ENCODE assay signal across 1 cellular context in the genomic region with DNA sequence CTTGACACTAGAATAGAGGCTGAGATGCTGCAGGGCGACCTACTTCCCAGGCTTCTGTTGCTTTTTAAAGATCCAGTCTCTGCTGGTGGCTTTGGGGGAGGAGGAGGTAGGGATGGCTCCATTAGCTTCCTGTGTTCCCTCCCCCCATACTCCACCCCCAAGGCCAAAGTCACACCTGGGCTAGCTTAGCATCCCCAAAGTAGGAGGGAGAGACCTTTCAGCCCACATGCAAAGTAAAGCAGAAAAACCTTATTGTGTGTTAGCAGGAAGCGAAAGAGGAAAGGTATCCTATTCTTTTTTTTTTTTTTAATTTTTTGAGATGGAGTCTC.
TF ChIP-seq lines count a peak whose summit lies in the region.

No MANE protein-coding gene starts in this region.

TF ChIP-seq in WTC11, 78 proteins besides CTCF, POLR2A, EP300 and RAD21 (continued from another document):
- TF ChIP-seq, protein P1, sequence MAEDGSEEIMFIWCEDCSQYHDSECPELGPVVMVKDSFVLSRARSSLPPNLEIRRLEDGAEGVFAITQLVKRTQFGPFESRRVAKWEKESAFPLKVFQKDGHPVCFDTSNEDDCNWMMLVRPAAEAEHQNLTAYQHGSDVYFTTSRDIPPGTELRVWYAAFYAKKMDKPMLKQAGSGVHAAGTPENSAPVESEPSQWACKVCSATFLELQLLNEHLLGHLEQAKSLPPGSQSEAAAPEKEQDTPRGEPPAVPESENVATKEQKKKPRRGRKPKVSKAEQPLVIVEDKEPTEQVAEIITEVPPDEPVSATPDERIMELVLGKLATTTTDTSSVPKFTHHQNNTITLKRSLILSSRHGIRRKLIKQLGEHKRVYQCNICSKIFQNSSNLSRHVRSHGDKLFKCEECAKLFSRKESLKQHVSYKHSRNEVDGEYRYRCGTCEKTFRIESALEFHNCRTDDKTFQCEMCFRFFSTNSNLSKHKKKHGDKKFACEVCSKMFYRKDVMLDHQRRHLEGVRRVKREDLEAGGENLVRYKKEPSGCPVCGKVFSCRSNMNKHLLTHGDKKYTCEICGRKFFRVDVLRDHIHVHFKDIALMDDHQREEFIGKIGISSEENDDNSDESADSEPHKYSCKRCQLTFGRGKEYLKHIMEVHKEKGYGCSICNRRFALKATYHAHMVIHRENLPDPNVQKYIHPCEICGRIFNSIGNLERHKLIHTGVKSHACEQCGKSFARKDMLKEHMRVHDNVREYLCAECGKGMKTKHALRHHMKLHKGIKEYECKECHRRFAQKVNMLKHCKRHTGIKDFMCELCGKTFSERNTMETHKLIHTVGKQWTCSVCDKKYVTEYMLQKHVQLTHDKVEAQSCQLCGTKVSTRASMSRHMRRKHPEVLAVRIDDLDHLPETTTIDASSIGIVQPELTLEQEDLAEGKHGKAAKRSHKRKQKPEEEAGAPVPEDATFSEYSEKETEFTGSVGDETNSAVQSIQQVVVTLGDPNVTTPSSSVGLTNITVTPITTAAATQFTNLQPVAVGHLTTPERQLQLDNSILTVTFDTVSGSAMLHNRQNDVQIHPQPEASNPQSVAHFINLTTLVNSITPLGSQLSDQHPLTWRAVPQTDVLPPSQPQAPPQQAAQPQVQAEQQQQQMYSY (CRISPR knock-in tag; IDR thresholded peaks at IDR 0.05) = no peak
- TF ChIP-seq, protein P2, sequence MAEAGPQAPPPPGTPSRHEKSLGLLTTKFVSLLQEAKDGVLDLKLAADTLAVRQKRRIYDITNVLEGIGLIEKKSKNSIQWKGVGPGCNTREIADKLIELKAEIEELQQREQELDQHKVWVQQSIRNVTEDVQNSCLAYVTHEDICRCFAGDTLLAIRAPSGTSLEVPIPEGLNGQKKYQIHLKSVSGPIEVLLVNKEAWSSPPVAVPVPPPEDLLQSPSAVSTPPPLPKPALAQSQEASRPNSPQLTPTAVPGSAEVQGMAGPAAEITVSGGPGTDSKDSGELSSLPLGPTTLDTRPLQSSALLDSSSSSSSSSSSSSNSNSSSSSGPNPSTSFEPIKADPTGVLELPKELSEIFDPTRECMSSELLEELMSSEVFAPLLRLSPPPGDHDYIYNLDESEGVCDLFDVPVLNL (CRISPR knock-in tag; IDR thresholded peaks at IDR 0.05; ENCODE audit: borderline replicate concordance, low read depth) = no peak
- no peak for TF ChIP-seq KAT7 (CRISPR knock-in tag; IDR thresholded peaks at IDR 0.05; ENCODE audit: borderline replicate concordance)
- TF ChIP-seq EMX1 (CRISPR knock-in tag; IDR thresholded peaks at IDR 0.05) = no peak
- TF ChIP-seq, protein P3, sequence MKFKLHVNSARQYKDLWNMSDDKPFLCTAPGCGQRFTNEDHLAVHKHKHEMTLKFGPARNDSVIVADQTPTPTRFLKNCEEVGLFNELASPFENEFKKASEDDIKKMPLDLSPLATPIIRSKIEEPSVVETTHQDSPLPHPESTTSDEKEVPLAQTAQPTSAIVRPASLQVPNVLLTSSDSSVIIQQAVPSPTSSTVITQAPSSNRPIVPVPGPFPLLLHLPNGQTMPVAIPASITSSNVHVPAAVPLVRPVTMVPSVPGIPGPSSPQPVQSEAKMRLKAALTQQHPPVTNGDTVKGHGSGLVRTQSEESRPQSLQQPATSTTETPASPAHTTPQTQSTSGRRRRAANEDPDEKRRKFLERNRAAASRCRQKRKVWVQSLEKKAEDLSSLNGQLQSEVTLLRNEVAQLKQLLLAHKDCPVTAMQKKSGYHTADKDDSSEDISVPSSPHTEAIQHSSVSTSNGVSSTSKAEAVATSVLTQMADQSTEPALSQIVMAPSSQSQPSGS (CRISPR knock-in tag; IDR thresholded peaks at IDR 0.05; ENCODE audit: borderline replicate concordance, low read depth) = no peak
- no peak for TF ChIP-seq ZBTB21 (CRISPR knock-in tag; IDR thresholded peaks at IDR 0.05; ENCODE audit: borderline replicate concordance)
- TF ChIP-seq, protein P4, sequence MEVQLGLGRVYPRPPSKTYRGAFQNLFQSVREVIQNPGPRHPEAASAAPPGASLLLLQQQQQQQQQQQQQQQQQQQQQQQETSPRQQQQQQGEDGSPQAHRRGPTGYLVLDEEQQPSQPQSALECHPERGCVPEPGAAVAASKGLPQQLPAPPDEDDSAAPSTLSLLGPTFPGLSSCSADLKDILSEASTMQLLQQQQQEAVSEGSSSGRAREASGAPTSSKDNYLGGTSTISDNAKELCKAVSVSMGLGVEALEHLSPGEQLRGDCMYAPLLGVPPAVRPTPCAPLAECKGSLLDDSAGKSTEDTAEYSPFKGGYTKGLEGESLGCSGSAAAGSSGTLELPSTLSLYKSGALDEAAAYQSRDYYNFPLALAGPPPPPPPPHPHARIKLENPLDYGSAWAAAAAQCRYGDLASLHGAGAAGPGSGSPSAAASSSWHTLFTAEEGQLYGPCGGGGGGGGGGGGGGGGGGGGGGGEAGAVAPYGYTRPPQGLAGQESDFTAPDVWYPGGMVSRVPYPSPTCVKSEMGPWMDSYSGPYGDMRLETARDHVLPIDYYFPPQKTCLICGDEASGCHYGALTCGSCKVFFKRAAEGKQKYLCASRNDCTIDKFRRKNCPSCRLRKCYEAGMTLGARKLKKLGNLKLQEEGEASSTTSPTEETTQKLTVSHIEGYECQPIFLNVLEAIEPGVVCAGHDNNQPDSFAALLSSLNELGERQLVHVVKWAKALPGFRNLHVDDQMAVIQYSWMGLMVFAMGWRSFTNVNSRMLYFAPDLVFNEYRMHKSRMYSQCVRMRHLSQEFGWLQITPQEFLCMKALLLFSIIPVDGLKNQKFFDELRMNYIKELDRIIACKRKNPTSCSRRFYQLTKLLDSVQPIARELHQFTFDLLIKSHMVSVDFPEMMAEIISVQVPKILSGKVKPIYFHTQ (CRISPR knock-in tag; IDR thresholded peaks at IDR 0.05) = no peak
- TF ChIP-seq, protein P5, sequence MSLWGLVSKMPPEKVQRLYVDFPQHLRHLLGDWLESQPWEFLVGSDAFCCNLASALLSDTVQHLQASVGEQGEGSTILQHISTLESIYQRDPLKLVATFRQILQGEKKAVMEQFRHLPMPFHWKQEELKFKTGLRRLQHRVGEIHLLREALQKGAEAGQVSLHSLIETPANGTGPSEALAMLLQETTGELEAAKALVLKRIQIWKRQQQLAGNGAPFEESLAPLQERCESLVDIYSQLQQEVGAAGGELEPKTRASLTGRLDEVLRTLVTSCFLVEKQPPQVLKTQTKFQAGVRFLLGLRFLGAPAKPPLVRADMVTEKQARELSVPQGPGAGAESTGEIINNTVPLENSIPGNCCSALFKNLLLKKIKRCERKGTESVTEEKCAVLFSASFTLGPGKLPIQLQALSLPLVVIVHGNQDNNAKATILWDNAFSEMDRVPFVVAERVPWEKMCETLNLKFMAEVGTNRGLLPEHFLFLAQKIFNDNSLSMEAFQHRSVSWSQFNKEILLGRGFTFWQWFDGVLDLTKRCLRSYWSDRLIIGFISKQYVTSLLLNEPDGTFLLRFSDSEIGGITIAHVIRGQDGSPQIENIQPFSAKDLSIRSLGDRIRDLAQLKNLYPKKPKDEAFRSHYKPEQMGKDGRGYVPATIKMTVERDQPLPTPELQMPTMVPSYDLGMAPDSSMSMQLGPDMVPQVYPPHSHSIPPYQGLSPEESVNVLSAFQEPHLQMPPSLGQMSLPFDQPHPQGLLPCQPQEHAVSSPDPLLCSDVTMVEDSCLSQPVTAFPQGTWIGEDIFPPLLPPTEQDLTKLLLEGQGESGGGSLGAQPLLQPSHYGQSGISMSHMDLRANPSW (CRISPR knock-in tag; conservative IDR thresholded peaks at IDR 0.05; ENCODE audit: low read depth) = no peak
- no peak for TF ChIP-seq JUN (CRISPR knock-in tag; IDR thresholded peaks at IDR 0.05)
- TF ChIP-seq, protein P6, sequence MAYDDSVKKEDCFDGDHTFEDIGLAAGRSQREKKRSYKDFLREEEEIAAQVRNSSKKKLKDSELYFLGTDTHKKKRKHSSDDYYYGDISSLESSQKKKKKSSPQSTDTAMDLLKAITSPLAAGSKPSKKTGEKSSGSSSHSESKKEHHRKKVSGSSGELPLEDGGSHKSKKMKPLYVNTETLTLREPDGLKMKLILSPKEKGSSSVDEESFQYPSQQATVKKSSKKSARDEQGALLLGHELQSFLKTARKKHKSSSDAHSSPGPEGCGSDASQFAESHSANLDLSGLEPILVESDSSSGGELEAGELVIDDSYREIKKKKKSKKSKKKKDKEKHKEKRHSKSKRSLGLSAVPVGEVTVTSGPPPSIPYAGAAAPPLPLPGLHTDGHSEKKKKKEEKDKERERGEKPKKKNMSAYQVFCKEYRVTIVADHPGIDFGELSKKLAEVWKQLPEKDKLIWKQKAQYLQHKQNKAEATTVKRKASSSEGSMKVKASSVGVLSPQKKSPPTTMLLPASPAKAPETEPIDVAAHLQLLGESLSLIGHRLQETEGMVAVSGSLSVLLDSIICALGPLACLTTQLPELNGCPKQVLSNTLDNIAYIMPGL (CRISPR knock-in tag; IDR thresholded peaks at IDR 0.05) = no peak
- TF ChIP-seq FOXP1 (CRISPR knock-in tag; IDR thresholded peaks at IDR 0.05; ENCODE audit: borderline replicate concordance) = no peak
- no peak for TF ChIP-seq NR2C2 (CRISPR knock-in tag; IDR thresholded peaks at IDR 0.05)
- no peak for TF ChIP-seq NR1H2 (CRISPR knock-in tag; IDR thresholded peaks at IDR 0.05)
- TF ChIP-seq, protein P7, sequence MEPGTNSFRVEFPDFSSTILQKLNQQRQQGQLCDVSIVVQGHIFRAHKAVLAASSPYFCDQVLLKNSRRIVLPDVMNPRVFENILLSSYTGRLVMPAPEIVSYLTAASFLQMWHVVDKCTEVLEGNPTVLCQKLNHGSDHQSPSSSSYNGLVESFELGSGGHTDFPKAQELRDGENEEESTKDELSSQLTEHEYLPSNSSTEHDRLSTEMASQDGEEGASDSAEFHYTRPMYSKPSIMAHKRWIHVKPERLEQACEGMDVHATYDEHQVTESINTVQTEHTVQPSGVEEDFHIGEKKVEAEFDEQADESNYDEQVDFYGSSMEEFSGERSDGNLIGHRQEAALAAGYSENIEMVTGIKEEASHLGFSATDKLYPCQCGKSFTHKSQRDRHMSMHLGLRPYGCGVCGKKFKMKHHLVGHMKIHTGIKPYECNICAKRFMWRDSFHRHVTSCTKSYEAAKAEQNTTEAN (CRISPR knock-in tag; IDR thresholded peaks at IDR 0.05) = no peak
- no peak for TF ChIP-seq ZNF121 (CRISPR knock-in tag; IDR thresholded peaks at IDR 0.05)
